12 cellular contexts compared by ENCODE assay signal in genomic region chr7:44636041-44636580, GRCh38. TPM values are rescaled to one million over a fixed set of nuclear protein-coding genes. Genes with fewer than 3 reads are reported as not detected.
DNase-seq lines count a peak whose midpoint lies in the region; ATAC-seq, FAIRE-seq and TF ChIP-seq lines count a peak whose summit lies in the region.
"Had no signal": no experiment of that assay in that cellular context is flagged by ENCODE, and none has a peak within 500 bp of the region (broad histone marks: within the 10 kb centered on the region; RNA-seq: fewer than 3 reads in every experiment).

No MANE protein-coding gene starts in this region.

- intact Hi-C loops in psoas muscle (cut with DNase I), result no loop called here

- no peak overlapping the region for H2BK12ac ChIP-seq in H1 (ENCODE audit: low read depth, low read length)

- peak overlapping the region; percentile 9; the same call in 1 of the 2 replicates for H4K8ac ChIP-seq in H1 (ENCODE audit: extremely low read depth, insufficient read depth, low read length)

- H2AFZ ChIP-seq in DND-41 (ENCODE audit: low read depth, low read length), result no peak overlapping the region
- H2AFZ ChIP-seq in H1 (ENCODE audit: low read length), result no peak overlapping the region

- H3K36me3 ChIP-seq in DND-41 (ENCODE audit: insufficient read depth, low read length), result 0 out of 2 replicates have a peak, but pooled peaks cover 7% of the 10 kb centered on the region
- H3K36me3 ChIP-seq in Peyer's patch, result no peaks in the 10 kb centered on the region
- H3K36me3 ChIP-seq in H1 (ENCODE audit: control insufficient read depth in 2 of 4, insufficient read depth in 4 of 4, low read length in 3 of 4), result no peaks in the 10 kb centered on the region
- peaks cover 0 to 7% of the 10 kb centered on the region in 2 donors for H3K36me3 ChIP-seq in psoas muscle (ENCODE audit: insufficient read depth in 1 of 2, low read depth in 1 of 2)
- H3K36me3 ChIP-seq in tibial nerve, result no peaks in the 10 kb centered on the region

- no peak overlapping the region for H2BK120ac ChIP-seq in H1 (replicated peaks; ENCODE audit: low read depth, low read length)

- no peak overlapping the region for H3K9ac ChIP-seq in DND-41 (ENCODE audit: low read depth, low read length)
- no peak overlapping the region for H3K9ac ChIP-seq in H1 (replicated peaks in 1 of 4; ENCODE audit: extremely low read depth in 1 of 4, low read depth in 3 of 4, low read length in 3 of 4)

- H3K9me3 ChIP-seq in DND-41 (ENCODE audit: insufficient read depth, low read length, severe bottlenecking) (no peaks in the 10 kb centered on the region), Peyer's patch (no peaks in the 10 kb centered on the region), H1 (ENCODE audit: insufficient read depth in 2 of 2, low read depth in 1 of 2, low read length in 1 of 2) (no peaks in the 10 kb centered on the region), psoas muscle (no peaks in the 10 kb centered on the region), tibial nerve (no peaks in the 10 kb centered on the region)

- TF ChIP-seq EP300 in H1 (IDR thresholded peaks at IDR 0.05; ENCODE audit: borderline replicate concordance in 1 of 2, low read depth in 2 of 2, low read length in 2 of 2) (no peak), tibial nerve (IDR thresholded peaks at IDR 0.05) (no peak)

- 0 out of 2 replicates have a peak overlapping the region, but pooled peaks have one; percentile 61 for H2BK15ac ChIP-seq in H1 (ENCODE audit: low read length)

- peak; percentile 7 for TF ChIP-seq CTCF in DND-41 (IDR thresholded peaks at IDR 0.05; ENCODE audit: borderline replicate concordance, extremely low read depth, low read length, poor library complexity, severe bottlenecking)
- no peak for TF ChIP-seq CTCF in Peyer's patch (IDR thresholded peaks at IDR 0.05)
- no peak for TF ChIP-seq CTCF in H1 (IDR thresholded peaks at IDR 0.05; ENCODE audit: control extremely low read depth in 1 of 3, insufficient read depth in 1 of 3, low read depth in 1 of 3, low read length in 3 of 3)
- no peak for TF ChIP-seq CTCF in psoas muscle (IDR thresholded peaks at IDR 0.05)
- TF ChIP-seq CTCF in tibial nerve (IDR thresholded peaks at IDR 0.05), result no peak

- H2AK5ac ChIP-seq in H1 (ENCODE audit: low read depth, low read length), result no peak overlapping the region

- H3K14ac ChIP-seq in H1 (ENCODE audit: insufficient read length), result no peak overlapping the region

- H4K20me1 ChIP-seq in DND-41 (ENCODE audit: insufficient read depth, low read length), result peaks cover 17% of the 10 kb centered on the region; the same call in 1 of the 2 replicates
- H4K20me1 ChIP-seq in H1 (replicated peaks in 1 of 2; ENCODE audit: control insufficient read depth in 1 of 2, insufficient read depth in 2 of 2, low read length in 2 of 2), result peaks cover 2 to 8% of the 10 kb centered on the region in 2 experiments

- POLR2A ChIA-PET in H1 (lab: Charles Lee; ENCODE audit: partially characterized antibody), result interaction anchor here (1.6 to 3.4 kb wide), 3 partner anchors 22 to 63 kb away, joined by 4 to 15 read pairs (median 5); partner anchors contain the start of genes DDX56 and OGDH

- no peaks in the 10 kb centered on the region; the same call in 1 of the 2 replicates for H3K23me2 ChIP-seq in H1 (ENCODE audit: low read depth, low read length)

- H3K4me2 ChIP-seq in DND-41 (ENCODE audit: insufficient read depth, low read length) (no peak overlapping the region), H1 (ENCODE audit: insufficient read depth in 1 of 2, low read depth in 2 of 2, low read length in 2 of 2) (no peak overlapping the region; a peak in 1 of 4 replicates)

- TF ChIP-seq RAD21 in H1 (IDR thresholded peaks at IDR 0.05 in 1 of 2, conservative IDR thresholded peaks at IDR 0.05 in 1 of 2; ENCODE audit: low read depth in 2 of 2, low read length in 2 of 2), result no peak

- H4K5ac ChIP-seq in H1 (ENCODE audit: insufficient read length, low read depth, low read length), result no peak overlapping the region

- no peak overlapping the region for H3K27ac ChIP-seq in DND-41 (ENCODE audit: low read length)
- H3K27ac ChIP-seq in Peyer's patch, result peak overlapping the region; percentile 83 to 93 (median 90)
- H3K27ac ChIP-seq in H1 (ENCODE audit: low read depth, low read length), result 0 out of 2 replicates have a peak overlapping the region, but pooled peaks have one; percentile 2
- H3K27ac ChIP-seq in psoas muscle, result peak overlapping the region; percentile 93
- H3K27ac ChIP-seq in tibial nerve, result peak overlapping the region in 2 of 4 donors; percentile 81 to 84

- H2BK5ac ChIP-seq in H1 (ENCODE audit: low read depth, low read length), result peak overlapping the region; percentile 67; the same call in 1 of the 2 replicates

- ATAC-seq in DND-41 (ENCODE audit: insufficient read depth, low read depth) (no peak), psoas muscle (peak in 1 of 4 donors; percentile 6)

- H4K91ac ChIP-seq in H1 (replicated peaks; ENCODE audit: insufficient read length, low read length), result no peak overlapping the region

- FAIRE-seq in H1 (lab: Jason Lieb, UNC), result no peak

- H3K18ac ChIP-seq in H1 (ENCODE audit: extremely low read depth, low read length), result no peak overlapping the region

- DNase-seq in DND-41 (no peak), Peyer's patch (peak in 2 of 3 donors; percentile 82 to 84), H1 (ENCODE audit: low read depth in 1 of 2, low spot score in 2 of 2) (no peak), psoas muscle (no peak), tibial nerve (ENCODE audit: low spot score in 2 of 2) (no peak), cortex of kidney (lab: John Stamatoyannopoulos, UW) (no peak), SIG-M5 (lab: John Stamatoyannopoulos, UW) (no peak)
- DNase-seq in activated effector memory CD4-positive, alpha-beta T cell treated with Interleukin-2 at 50 U/mL for 16 hours, result no peak
- DNase-seq: activated gamma-delta T cell; NCI-H524; stimulated activated CD4-positive, alpha-beta T cell treated with anti-CD3 and anti-CD28 coated beads, Interleukin-4, amount 100 ng/mL, for 4 hours; T1000 had no signal

- H3K56ac ChIP-seq in H1 (replicated peaks; ENCODE audit: insufficient read length, low read depth, low read length), result no peak overlapping the region

- H3K79me1 ChIP-seq in H1 (ENCODE audit: low read depth, low read length), result peaks cover 10% of the 10 kb centered on the region

- no peak overlapping the region for H3K23ac ChIP-seq in H1 (ENCODE audit: insufficient read length)

- H3K27me3 ChIP-seq in DND-41 (ENCODE audit: insufficient read depth, low read length, poor library complexity), result no peaks in the 10 kb centered on the region
- no peaks in the 10 kb centered on the region for H3K27me3 ChIP-seq in Peyer's patch
- no peaks in the 10 kb centered on the region for H3K27me3 ChIP-seq in H1 (replicated peaks in 1 of 4; ENCODE audit: control insufficient read depth in 3 of 4, extremely low read depth in 1 of 4, insufficient read depth in 3 of 4, low read length in 3 of 4)
- no peaks in the 10 kb centered on the region for H3K27me3 ChIP-seq in psoas muscle (ENCODE audit: insufficient read depth in 3 of 3, low read length in 2 of 3)
- H3K27me3 ChIP-seq in tibial nerve, result no peaks in the 10 kb centered on the region

- H3K79me2 ChIP-seq in DND-41 (ENCODE audit: insufficient read depth, low read length) (peaks cover 15% of the 10 kb centered on the region), H1 (ENCODE audit: control insufficient read depth in 1 of 2, insufficient read depth in 2 of 2, low read length in 2 of 2) (peaks cover 0 to 2% of the 10 kb centered on the region in 2 experiments; a peak in 1 of 4 replicates)

- CTCF ChIA-PET in H1 (lab: Charles Lee; ENCODE audit: partially characterized antibody), result interaction anchor here (1.2 to 1.4 kb wide), 3 partner anchors 11 to 18 kb away, joined by 3 to 4 read pairs (median 4); no protein-coding TSS in a partner anchor

- peak; percentile 48 to 79 for TF ChIP-seq POLR2A in Peyer's patch (IDR thresholded peaks at IDR 0.05)
- no peak for TF ChIP-seq POLR2A in H1 (IDR thresholded peaks at IDR 0.05; ENCODE audit: control extremely low read depth in 1 of 2, low read depth in 2 of 2, low read length in 2 of 2)
- TF ChIP-seq POLR2A in tibial nerve (IDR thresholded peaks at IDR 0.05), result no peak

- WGBS in H1 (ENCODE audit: extremely low coverage in 1 of 2, insufficient coverage in 1 of 2, insufficient read length in 1 of 2, insufficient replicate concordance in 2 of 2, low coverage in 1 of 2, low lambda C conversion rate in 2 of 2, missing lambda C conversion rate in 1 of 2), 2 experiments, result 97% methylated on average over 3 of the region's 3 CpGs; no CpG with 5 or more reads in 1 of the 2 experiments
- 68 to 76% (median 72%) methylated on average over 3 of the region's 3 CpGs for WGBS in psoas muscle, 3 donors
- WGBS in tibial nerve, 2 donors, result 75 to 88% methylated on average over 2 to 3 of the region's 3 CpGs

- H3K4me3 ChIP-seq in DND-41 (ENCODE audit: low read depth in 1 of 2, low read length in 2 of 2) (no peak overlapping the region), Peyer's patch (no peak overlapping the region), H1 (ENCODE audit: extremely low read depth in 1 of 4, insufficient read depth in 2 of 4, low read depth in 3 of 4, low read length in 4 of 4) (no peak overlapping the region), psoas muscle (no peak overlapping the region), tibial nerve (no peak overlapping the region)

- H3K4ac ChIP-seq in H1 (replicated peaks; ENCODE audit: insufficient read length, low read depth, low read length), result no peak overlapping the region

- H3K4me1 ChIP-seq in DND-41 (ENCODE audit: insufficient read depth, low read length) (peaks cover 23% of the 10 kb centered on the region), Peyer's patch (peaks cover 23 to 93% (median 50%) of the 10 kb centered on the region in 4 donors), H1 (replicated peaks in 1 of 4; ENCODE audit: control insufficient read depth in 3 of 4, insufficient read depth in 4 of 4, low read length in 3 of 4) (peaks cover 19 to 24% (median 22%) of the 10 kb centered on the region in 4 experiments), psoas muscle (peaks cover 83% of the 10 kb centered on the region), tibial nerve (peaks cover 0 to 94% (median 73%) of the 10 kb centered on the region in 4 donors)

- H2BK20ac ChIP-seq in H1 (ENCODE audit: low read length), result no peak overlapping the region

RNA-seq across cellular contexts. Expression of gene OGDH, which starts 29.7 kb away (rescaled TPM):
- total RNA-seq in Peyer's patch, result 100 to 1,000 TPM in 3 of 4 donors, 10 to 100 TPM in 1; 88.3 to 246 (median 217) TPM
- 89.1 and 91.6 TPM in 2 replicates for total RNA-seq in H1 (2021; fragmentation: NEBNext Ultra II Directional; extraction: Animal tissue kit (Norgen Biotek cat#: 25700))
- polyA plus RNA-seq in H1 (2011; rRNA removed), result 71.6 and 108 TPM in 2 replicates
- 60.6 TPM for polyA plus RNA-seq in H1 (2011; cell fraction: cytosol; rRNA removed)
- 125 TPM for polyA plus RNA-seq in H1 (2011; cell fraction: nucleus; rRNA removed)
- 47.3 to 67.1 TPM (median 62.3 TPM) in 4 replicates for polyA plus RNA-seq in H1 (2012, experiment 1 of 2)
- polyA plus RNA-seq in H1 (2012, experiment 2 of 2), result 58.0 TPM
- 38.5 TPM for polyA plus RNA-seq in H1 (2013, experiment 1 of 2)
- 34.1 TPM for polyA plus RNA-seq in H1 (2013, experiment 2 of 2)
- 126 and 130 TPM in 2 replicates for polyA minus RNA-seq in H1 (2011; rRNA and poly(A)+ RNA removed)
- polyA minus RNA-seq in H1 (2011; cell fraction: cytosol; rRNA and poly(A)+ RNA removed), result 53.8 TPM
- polyA minus RNA-seq in H1 (2011; cell fraction: nucleus; rRNA and poly(A)+ RNA removed), result 46.3 TPM
- 100 to 1,000 TPM; 252 to 500 (median 326) TPM for total RNA-seq in psoas muscle
- 100 to 1,000 TPM; 176 to 181 (median 179) TPM for polyA plus RNA-seq in psoas muscle
- total RNA-seq in tibial nerve, result 10 to 100 TPM; 66.8 to 76.5 (median 70.1) TPM

RNA-seq across cellular contexts. Expression of gene TMED4, which starts 54.1 kb away (rescaled TPM):
- total RNA-seq in Peyer's patch (100 to 1,000 TPM in 3 of 4 donors, 10 to 100 TPM in 1; 80.9 to 319 (median 262) TPM), psoas muscle (10 to 100 TPM; 43.1 to 64.4 (median 46.0) TPM), tibial nerve (100 to 1,000 TPM; 132 to 232 (median 218) TPM)
- total RNA-seq in H1 (2021; fragmentation: NEBNext Ultra II Directional; extraction: Animal tissue kit (Norgen Biotek cat#: 25700)), result 41.1 and 44.9 TPM in 2 replicates
- polyA plus RNA-seq in H1 (2011; rRNA removed) (76.7 and 91.9 TPM in 2 replicates), psoas muscle (10 to 100 TPM; 29.8 to 49.0 (median 35.3) TPM)
- 72.2 TPM for polyA plus RNA-seq in H1 (2011; cell fraction: cytosol; rRNA removed)
- 68.9 TPM for polyA plus RNA-seq in H1 (2011; cell fraction: nucleus; rRNA removed)
- 39.2 to 48.0 TPM (median 42.1 TPM) in 4 replicates for polyA plus RNA-seq in H1 (2012, experiment 1 of 2)
- 39.9 TPM for polyA plus RNA-seq in H1 (2012, experiment 2 of 2)
- 40.7 TPM for polyA plus RNA-seq in H1 (2013, experiment 1 of 2)
- 46.2 TPM for polyA plus RNA-seq in H1 (2013, experiment 2 of 2)
- 38.6 and 54.2 TPM in 2 replicates for polyA minus RNA-seq in H1 (2011; rRNA and poly(A)+ RNA removed)
- polyA minus RNA-seq in H1 (2011; cell fraction: cytosol; rRNA and poly(A)+ RNA removed), result 47.6 TPM
- 39.0 TPM for polyA minus RNA-seq in H1 (2011; cell fraction: nucleus; rRNA and poly(A)+ RNA removed)

Comparison
In these comparisons a context has a peak if more than half of its experiments do, and no peak if none do; other contexts are left out.
1. DNase-seq: peak in Peyer's patch (2 of 3); none in DND-41 (single experiment), H1 (0 of 2), psoas muscle (0 of 2), tibial nerve (0 of 2), cortex of kidney (single experiment), SIG-M5 (single experiment) and activated effector memory CD4-positive, alpha-beta T cell treated with Interleukin-2 at 50 U/mL for 16 hours (single experiment).
2. POLR2A ChIP-seq: peak in Peyer's patch (2 of 2); none in H1 (0 of 2) and tibial nerve (0 of 2).